In the genomic region with DNA sequence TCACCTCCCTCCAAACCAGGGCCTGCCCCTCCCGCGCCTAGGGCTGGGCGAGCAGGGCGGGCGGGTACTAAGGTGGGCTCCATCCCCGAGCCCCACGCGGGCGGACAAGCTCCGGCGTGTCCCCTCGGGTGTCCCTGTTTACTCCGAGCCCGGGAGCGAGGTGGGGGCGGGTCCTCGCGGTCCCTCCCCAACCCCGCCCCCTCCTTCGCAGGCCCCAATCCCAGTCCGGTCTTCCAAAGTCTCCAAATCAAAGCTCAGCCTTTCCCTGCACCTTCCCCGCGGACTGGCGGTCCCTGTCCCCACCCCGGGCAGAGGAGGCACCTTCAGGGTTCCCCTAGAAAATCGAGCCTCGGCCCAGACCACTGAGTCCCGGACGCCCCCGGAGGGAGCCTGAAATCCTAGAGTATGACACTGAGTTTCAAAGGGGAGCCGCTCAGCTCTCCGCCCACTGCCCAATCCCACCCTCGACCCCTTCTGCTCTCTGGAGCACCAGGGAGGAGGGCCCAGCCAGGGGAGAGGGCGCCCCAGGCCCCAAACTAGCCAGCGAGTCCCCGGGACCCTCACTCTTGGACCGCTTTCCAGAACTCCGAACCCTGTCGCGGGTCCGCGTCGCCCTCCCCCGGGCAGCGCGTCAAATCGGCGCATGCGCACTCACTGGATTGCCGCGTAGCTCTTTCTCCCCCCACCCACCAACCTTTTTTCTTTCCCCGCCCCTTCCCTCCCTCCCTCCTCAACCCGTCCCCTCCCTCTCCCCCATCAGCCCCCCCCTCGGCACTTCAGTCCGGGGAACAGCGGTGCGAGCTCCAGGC, we compare ENCODE assay signal across 8 cellular contexts. TPM values are rescaled to one million over a fixed set of nuclear protein-coding genes. Genes with fewer than 3 reads are reported as not detected.
DNase-seq lines count a peak whose midpoint lies in the region; ATAC-seq and TF ChIP-seq lines count a peak whose summit lies in the region.

A gene (plus strand): TSS at position 774 of the 809 bp plus-strand sequence. CDS start 482 bp downstream, outside the sequence.

- no peak for TF ChIP-seq CTCF in coronary artery (IDR thresholded peaks at IDR 0.05)

- peak; percentile 84 for DNase-seq in 8988T
- peak; percentile 81 for DNase-seq in NCI-H2227 (lab: John Stamatoyannopoulos, UW; ENCODE audit: unreplicated experiment)
- DNase-seq in activated CD4-positive, alpha-beta T cell treated with anti-CD3 and anti-CD28 coated beads, Interleukin-2, amount 50 U/mL, for 24 hours (ENCODE audit: low read depth in 1 of 2, low spot score in 1 of 2) = peak; percentile 65 to 69
- peak; percentile 92 for DNase-seq in coronary artery (ENCODE audit: low spot score)
- DNase-seq in left colon = peak; percentile 89 to 90
- peak; percentile 45 to 57 for DNase-seq in stimulated activated CD4-positive, alpha-beta T cell treated with anti-CD3 and anti-CD28 coated beads, Interleukin-1b, Interleukin-23, amount 100 ng/mL, for 1 hour (ENCODE audit: low read depth in 2 of 2)

- H3K27ac ChIP-seq in coronary artery = peak within 1 kb of the TSS; percentile 90 to 99

- ATAC-seq in GM19395 (IDR thresholded peaks at IDR 0.05; ENCODE audit: unreplicated experiment) (peak; percentile 43), left colon (peak; percentile 71), HG03045 (IDR thresholded peaks at IDR 0.05; ENCODE audit: unreplicated experiment) (no peak)

- H3K4me3 ChIP-seq in coronary artery = peak within 1 kb of the TSS; percentile 81

- intact Hi-C loops in left colon (cut with DNase I, micrococcal nuclease) = no loop called here

RNA-seq across cellular contexts. Expression of the gene that starts here (rescaled TPM):
- total RNA-seq in left colon = 100 to 1,000 TPM; 117 to 119 TPM
